ENCODE assay signal across 20 cellular contexts in the genomic region with DNA sequence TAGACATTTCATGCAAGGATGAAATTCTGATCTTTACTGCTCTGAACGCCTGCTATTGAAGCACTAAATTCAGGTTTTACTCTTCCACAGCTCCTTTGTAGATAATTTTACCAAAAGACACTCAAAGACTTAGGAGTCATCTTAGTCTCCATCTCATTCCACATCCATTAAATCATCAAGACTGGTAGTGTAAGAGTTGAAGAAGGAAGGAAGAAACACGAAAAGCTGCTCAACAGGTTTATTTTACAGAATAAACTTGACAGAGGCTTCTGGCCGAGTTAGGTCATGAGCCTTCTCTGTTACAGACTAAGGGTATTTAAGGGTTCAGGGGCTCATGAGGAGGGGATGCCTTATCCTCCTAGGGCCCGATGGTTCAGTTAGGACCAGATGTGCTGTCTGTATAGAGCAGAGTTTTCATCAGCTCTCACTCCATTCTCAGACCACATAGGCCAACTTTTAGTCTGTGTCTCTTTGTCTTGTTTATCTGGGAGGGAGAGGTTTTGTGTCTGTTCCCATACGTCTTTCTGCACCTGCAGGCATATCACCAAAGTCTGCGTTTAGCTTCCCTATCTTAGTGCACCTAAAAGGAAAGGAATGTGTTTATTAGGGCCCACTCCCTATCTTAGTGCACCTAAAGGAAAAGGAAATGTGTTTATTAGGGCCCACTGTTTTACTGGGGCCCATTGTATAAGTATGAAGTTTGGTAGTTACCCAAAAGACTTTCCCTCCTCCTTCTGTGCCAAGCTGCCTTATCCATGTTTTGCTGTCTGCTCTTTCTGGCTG. TPM values are rescaled to one million over a fixed set of nuclear protein-coding genes. Genes with fewer than 3 reads are reported as not detected.
DNase-seq lines count a peak whose midpoint lies in the region; ATAC-seq and TF ChIP-seq lines count a peak whose summit lies in the region.
"Had no signal": no experiment of that assay in that cellular context is flagged by ENCODE, and none has a peak within 500 bp of the region (broad histone marks: within the 10 kb centered on the region; RNA-seq: fewer than 3 reads in every experiment).

No MANE protein-coding gene starts in this region.

- H3K9ac ChIP-seq in SU-DHL-6 (ENCODE audit: low read length) = no peak overlapping the region
- no peak overlapping the region for H3K9ac ChIP-seq in smooth muscle cell (ENCODE audit: low read depth)

- no peaks in the 10 kb centered on the region for H4K20me1 ChIP-seq in SU-DHL-6 (ENCODE audit: low read depth, low read length)
- no peaks in the 10 kb centered on the region for H4K20me1 ChIP-seq in smooth muscle cell (ENCODE audit: low read depth)

- H3K4me3 ChIP-seq in SU-DHL-6 (ENCODE audit: insufficient read depth, low read length, poor library complexity, severe bottlenecking) = no peak overlapping the region
- no peak overlapping the region for H3K4me3 ChIP-seq in smooth muscle cell
- no peak overlapping the region for H3K4me3 ChIP-seq in CD8-positive, alpha-beta T cell (ENCODE audit: low read depth, low read length)
- H3K4me3 ChIP-seq: GM12878, Peyer's patch had no signal

- no peak overlapping the region for H3K27ac Mint-ChIP-seq in CD8-positive, alpha-beta T cell
- H3K27ac Mint-ChIP-seq: HFFc6 had no signal

- no peaks in the 10 kb centered on the region for H3K9me2 ChIP-seq in SU-DHL-6 (replicated peaks; ENCODE audit: insufficient read depth, low read length)

- intact Hi-C loops in CD8-positive, alpha-beta T cell (cut with DNase I, micrococcal nuclease) = no loop called here

- no peak overlapping the region for H3K4me3 Mint-ChIP-seq in CD8-positive, alpha-beta T cell
- H3K4me3 Mint-ChIP-seq: CD14-positive monocyte, HFFc6 had no signal

- CTCF ChIA-PET in CD8-positive, alpha-beta T cell (lab: Charles Lee) = no interaction called here

- H3K4me1 Mint-ChIP-seq in CD8-positive, alpha-beta T cell (ENCODE audit: low read depth) = no peaks in the 10 kb centered on the region
- H3K4me1 Mint-ChIP-seq: CD14-positive monocyte had no signal

- H2AFZ ChIP-seq in SU-DHL-6 (ENCODE audit: low read depth, low read length, severe bottlenecking) (peak overlapping the region; percentile 29), smooth muscle cell (ENCODE audit: low read depth) (no peak overlapping the region)

- H3K27me3 ChIP-seq in SU-DHL-6 (ENCODE audit: low read length) (no peaks in the 10 kb centered on the region), smooth muscle cell (ENCODE audit: low read depth) (no peaks in the 10 kb centered on the region)
- H3K27me3 ChIP-seq in CD8-positive, alpha-beta T cell (ENCODE audit: insufficient read depth, low read length) = no peaks in the 10 kb centered on the region
- H3K27me3 ChIP-seq: Peyer's patch had no signal

- no peak overlapping the region for H3K4me2 ChIP-seq in SU-DHL-6 (ENCODE audit: low read depth, low read length, poor library complexity, severe bottlenecking)
- no peak overlapping the region for H3K4me2 ChIP-seq in smooth muscle cell

- peaks cover 2% of the 10 kb centered on the region for H3K9me3 Mint-ChIP-seq in CD8-positive, alpha-beta T cell

- POLR2A ChIA-PET in CD8-positive, alpha-beta T cell (lab: Charles Lee) = no interaction called here

- DNase-seq in SIG-M5 treated with dmso at 0.1 percent for 504 hours (lab: John Stamatoyannopoulos, UW; ENCODE audit: unreplicated experiment) (peak; percentile 7), SIG-M5 (lab: John Stamatoyannopoulos, UW) (no peak), hepatic stellate cell (ENCODE audit: low spot score) (peak; percentile 0), smooth muscle cell (lab: John Stamatoyannopoulos, UW; ENCODE audit: unreplicated experiment) (no peak), NCI-H2029 treated with DMSO at 0.1 percent for 48 hours (lab: John Stamatoyannopoulos, UW) (no peak)
- DNase-seq in CD8-positive, alpha-beta T cell = no peak
- DNase-seq: DMS153, HFFc6, NCI-H1105 treated with DMSO at 0.1 percent for 48 hours, NCI-H1694, Peyer's patch, Right ventricle myocardium superior had no signal

- ATAC-seq in HG03460 (IDR thresholded peaks at IDR 0.05; ENCODE audit: unreplicated experiment) = no peak
- no peak for ATAC-seq in CD8-positive, alpha-beta T cell
- ATAC-seq: GM12878, SK-N-SH treated with all-trans-retinoic acid at 6 μM for 48 hours had no signal

- 76% methylated on average over 6 of the region's 6 CpGs for WGBS in smooth muscle cell (ENCODE audit: low lambda C conversion rate)

- no peaks in the 10 kb centered on the region for H3K27me3 Mint-ChIP-seq in CD8-positive, alpha-beta T cell (ENCODE audit: low read depth)

- no peaks in the 10 kb centered on the region for H3K4me1 ChIP-seq in smooth muscle cell (ENCODE audit: low read depth)
- no peaks in the 10 kb centered on the region for H3K4me1 ChIP-seq in CD8-positive, alpha-beta T cell (ENCODE audit: insufficient read depth, low read length)
- H3K4me1 ChIP-seq: Peyer's patch had no signal

- no peak for TF ChIP-seq CTCF in SU-DHL-6 (IDR thresholded peaks at IDR 0.05; ENCODE audit: insufficient read depth, low read length, poor library complexity, severe bottlenecking)
- TF ChIP-seq CTCF in smooth muscle cell (IDR thresholded peaks at IDR 0.05; ENCODE audit: borderline replicate concordance, insufficient read depth, poor library complexity, severe bottlenecking) = no peak
- no peak for TF ChIP-seq CTCF in CD8-positive, alpha-beta T cell (IDR thresholded peaks at IDR 0.05)

- H3F3A ChIP-seq in SU-DHL-6 (ENCODE audit: insufficient read depth) (no peaks in the 10 kb centered on the region), smooth muscle cell (ENCODE audit: low read depth) (no peaks in the 10 kb centered on the region)

- no peaks in the 10 kb centered on the region for H3K36me3 Mint-ChIP-seq in CD8-positive, alpha-beta T cell
- H3K36me3 Mint-ChIP-seq: CD14-positive monocyte had no signal

- H3K36me3 ChIP-seq in SU-DHL-6 (ENCODE audit: low read length) (no peaks in the 10 kb centered on the region), smooth muscle cell (ENCODE audit: low read depth) (no peaks in the 10 kb centered on the region)
- no peaks in the 10 kb centered on the region for H3K36me3 ChIP-seq in CD8-positive, alpha-beta T cell (ENCODE audit: insufficient read depth, low read length)
- H3K36me3 ChIP-seq: Peyer's patch had no signal

- H3K79me2 ChIP-seq in SU-DHL-6 (ENCODE audit: insufficient read depth, low read length) (no peaks in the 10 kb centered on the region), smooth muscle cell (ENCODE audit: low read depth) (no peaks in the 10 kb centered on the region)

- H3K9me3 ChIP-seq in SU-DHL-6 (ENCODE audit: insufficient read depth, low read length) = no peaks in the 10 kb centered on the region; the same call in 1 of the 2 replicates
- H3K9me3 ChIP-seq in smooth muscle cell (replicated peaks; ENCODE audit: low read depth) = no peaks in the 10 kb centered on the region
- no peaks in the 10 kb centered on the region for H3K9me3 ChIP-seq in CD8-positive, alpha-beta T cell (ENCODE audit: low read length)
- H3K9me3 ChIP-seq: Peyer's patch had no signal

- no peak overlapping the region for H3K27ac ChIP-seq in SU-DHL-6 (ENCODE audit: low read depth, low read length)
- H3K27ac ChIP-seq in smooth muscle cell (ENCODE audit: low read depth) = peak overlapping the region; percentile 64
- no peak overlapping the region for H3K27ac ChIP-seq in CD8-positive, alpha-beta T cell (ENCODE audit: low read depth, low read length)
- H3K27ac ChIP-seq: 22Rv1, HL-60, Peyer's patch had no signal

RNA-seq across cellular contexts. Expression of a gene that starts 57.4 kb away (rescaled TPM):
- total RNA-seq in smooth muscle cell = not detected in 2 replicates
- 0.21 TPM in 1 of 2 replicates, not detected in the other for polyA plus RNA-seq in smooth muscle cell
- under 1 TPM in 1 of 2 experiments, not detected in 1; 0.24 TPM for total RNA-seq in CD8-positive, alpha-beta T cell
- total RNA-seq: GM12878, HFFc6, NCI-H460 had no signal
- polyA plus RNA-seq: GM12878 had no signal

Comparison
In these comparisons a context has a peak if more than half of its experiments do, and no peak if none do; other contexts are left out.
1. DNase-seq: peak in SIG-M5 treated with dmso at 0.1 percent for 504 hours (single experiment) and hepatic stellate cell (single experiment); none in SIG-M5 (single experiment), smooth muscle cell (single experiment), NCI-H2029 treated with DMSO at 0.1 percent for 48 hours (single experiment) and CD8-positive, alpha-beta T cell (0 of 7).